Comparison of ENCODE assay signal across 17 cellular contexts in genomic region chr13:32165791-32166190, GRCh38.
A peak's percentile ranks its signal among the peaks of the same experiment; 100 is the strongest.
DNase-seq lines count a peak whose midpoint lies in the region; TF ChIP-seq lines count a peak whose summit lies in the region.
"Had no signal": no experiment of that assay in that cellular context is flagged by ENCODE, and none has a peak within 500 bp of the region (broad histone marks: within the 10 kb centered on the region; RNA-seq: fewer than 3 reads in every experiment).

No MANE protein-coding gene starts in this region.

- peak in 1 of 56 donors; percentile 22 for TF ChIP-seq CTCF in dorsolateral prefrontal cortex (IDR thresholded peaks at IDR 0.05 in 54 of 56, conservative IDR thresholded peaks at IDR 0.05 in 2 of 56; ENCODE audit: low read depth in 1 of 56, partially characterized antibody in 56 of 56)

- no peaks in the 10 kb centered on the region for H3K27me3 ChIP-seq in dorsolateral prefrontal cortex
- H3K27me3 ChIP-seq in layer of hippocampus (ENCODE audit: control insufficient read depth, insufficient read depth, low read length): no peaks in the 10 kb centered on the region
- H3K27me3 ChIP-seq: tibial nerve had no signal

- DNase-seq in SIG-M5 treated with dmso at 0.1 percent for 504 hours (lab: John Stamatoyannopoulos, UW; ENCODE audit: unreplicated experiment) (peak; percentile 21), SIG-M5 (lab: John Stamatoyannopoulos, UW) (no peak), dorsolateral prefrontal cortex (peak in 9 of 10 donors; percentile 27 to 81 (median 54)), HuH-7 (ENCODE audit: low spot score) (no peak), cerebellum (ENCODE audit: low spot score) (no peak), GM19240 (ENCODE audit: insufficient read length, low spot score) (no peak)
- no peak for DNase-seq in activated CD4-positive, alpha-beta T cell treated with anti-CD3 and anti-CD28 coated beads, Interleukin-2, amount 50 U/mL, for 1 hour
- DNase-seq: activated CD4-positive, alpha-beta memory T cell treated with anti-CD3 and anti-CD28 coated beads for 36 hours; activated naive CD4-positive, alpha-beta T cell treated with anti-CD3 and anti-CD28 coated beads, Interleukin-2, amount 10 ng/mL, durations not matched to agents 7 days and 5 days; dermis blood vessel endothelial cell; DMS 273 treated with DMSO at 0.1 percent for 48 hours; glutamatergic neuron; mesendoderm; NCI-H1930; T-helper 17 cell had no signal

- intact Hi-C loops in dorsolateral prefrontal cortex (cut with DNase I): loop anchor here in 1 of 2 donors (10.0 kb wide), 1 partner anchor 121 kb away; no protein-coding TSS in a partner anchor

- no peak overlapping the region for H3K4me3 ChIP-seq in dorsolateral prefrontal cortex
- H3K4me3 ChIP-seq: tibial nerve had no signal

- H3K27ac ChIP-seq in dorsolateral prefrontal cortex (peak overlapping the region in 48 of 59 donors; percentile 1 to 87 (median 48)), layer of hippocampus (ENCODE audit: low read depth, low read length) (peak overlapping the region; percentile 59)

Comparison
In these comparisons a context has a peak if more than half of its experiments do, and no peak if none do; other contexts are left out.
1. DNase-seq: peak in SIG-M5 treated with dmso at 0.1 percent for 504 hours (single experiment) and dorsolateral prefrontal cortex (9 of 10); none in SIG-M5 (single experiment), activated CD4-positive, alpha-beta T cell treated with anti-CD3 and anti-CD28 coated beads, Interleukin-2, amount 50 U/mL, for 1 hour (single experiment), HuH-7 (single experiment), cerebellum (single experiment) and GM19240 (single experiment).